ENCODE assay signal across 32 cellular contexts in the genomic region with DNA sequence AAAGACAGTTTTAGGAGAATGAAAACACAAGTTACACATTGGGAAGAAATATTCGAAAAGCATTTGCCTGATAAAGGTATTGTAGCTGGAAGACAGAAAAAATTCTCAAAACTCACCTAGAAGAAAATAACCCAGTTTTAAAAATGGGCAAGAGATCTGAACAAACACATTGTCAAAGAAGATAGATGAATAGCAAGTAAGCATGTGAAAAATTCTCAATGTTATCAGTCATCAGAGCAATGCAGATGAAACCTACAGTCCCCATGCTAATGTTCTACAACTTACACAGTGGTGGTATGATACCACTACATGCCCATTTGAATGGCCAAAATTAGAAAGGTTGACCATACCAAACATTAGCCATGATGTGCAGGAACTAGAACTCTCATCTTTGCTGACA.
"Had no signal": no experiment of that assay in that cellular context is flagged by ENCODE, and none has a peak within 500 bp of the region (broad histone marks: within the 10 kb centered on the region; RNA-seq: fewer than 3 reads in every experiment).

No MANE protein-coding gene starts in this region.

- H3K79me2 ChIP-seq: hepatocyte had no signal

- H3K4me1 ChIP-seq: adrenal gland, body of pancreas, esophagus muscularis mucosa, foreskin keratinocyte, gastroesophageal sphincter had no signal

- H3K27me3 ChIP-seq: adrenal gland, body of pancreas, esophagus muscularis mucosa, foreskin keratinocyte, gastroesophageal sphincter, heart right ventricle, hepatocyte had no signal

- ATAC-seq: activated CD4-positive, alpha-beta T cell treated with anti-CD3 and anti-CD28 coated beads for 36 hours; activated CD8-positive, alpha-beta memory T cell treated with anti-CD3 and anti-CD28 coated beads, Interleukin-2, amount 10 ng/mL, durations not matched to agents 7 days and 5 days; activated CD8-positive, alpha-beta T cell treated with anti-CD3 and anti-CD28 coated beads, Interleukin-2, amount 10 ng/mL, durations not matched to agents 7 days and 5 days; activated naive CD8-positive, alpha-beta T cell treated with anti-CD3 and anti-CD28 coated beads, Interleukin-2, amount 50 U/mL, for 24 hours; body of pancreas; effector memory CD8-positive, alpha-beta T cell; foreskin keratinocyte; gastroesophageal sphincter; heart right ventricle; T-helper 17 cell had no signal

- H3K27ac Mint-ChIP-seq: activated CD4-positive, alpha-beta memory T cell treated with anti-CD3 and anti-CD28 coated beads for 36 hours; activated CD4-positive, alpha-beta T cell treated with anti-CD3 and anti-CD28 coated beads for 36 hours; activated CD4-positive, alpha-beta T cell treated with anti-CD3 and anti-CD28 coated beads, Interleukin-2, amount 10 ng/mL, durations not matched to agents 24 days and 14 days; activated CD8-positive, alpha-beta memory T cell treated with anti-CD3 and anti-CD28 coated beads, Interleukin-2, amount 10 ng/mL, durations not matched to agents 7 days and 5 days; activated CD8-positive, alpha-beta T cell treated with anti-CD3 and anti-CD28 coated beads, Interleukin-2, amount 10 ng/mL, durations not matched to agents 7 days and 5 days; activated naive CD4-positive, alpha-beta T cell treated with anti-CD3 and anti-CD28 coated beads for 36 hours; activated naive CD4-positive, alpha-beta T cell treated with anti-CD3 and anti-CD28 coated beads, Interleukin-2, amount 50 U/mL, for 24 hours; activated naive CD8-positive, alpha-beta T cell treated with anti-CD3 and anti-CD28 coated beads for 36 hours; activated naive CD8-positive, alpha-beta T cell treated with anti-CD3 and anti-CD28 coated beads, Interleukin-2, amount 50 U/mL, for 24 hours; activated T-helper 1 cell treated with anti-CD3 and anti-CD28 coated beads, Interleukin-12 subunit alpha, Interleukin-12 subunit beta, Interleukin-2, Interleukin-4 antibody, amounts not matched to agents 30 ng/mL and 10 ng/mL and 1 ng/mL, durations not matched to agents 14 hours and 24 hours and 36 hours; activated T-helper 2 cell treated with anti-CD3 and anti-CD28 coated beads, Interferon-gamma antibody, Interleukin-2, Interleukin-4, amounts not matched to agents 10 μg/mL and 5 μg/mL and 100 μg/mL, durations not matched to agents 14 hours and 24 hours and 36 hours; effector memory CD8-positive, alpha-beta T cell; T-helper 17 cell had no signal

- H3K4me3 Mint-ChIP-seq: activated CD4-positive, alpha-beta memory T cell treated with anti-CD3 and anti-CD28 coated beads for 36 hours; activated CD4-positive, alpha-beta T cell treated with anti-CD3 and anti-CD28 coated beads for 36 hours; activated CD4-positive, alpha-beta T cell treated with anti-CD3 and anti-CD28 coated beads, Interleukin-2, amount 10 ng/mL, durations not matched to agents 24 days and 14 days; activated CD8-positive, alpha-beta memory T cell treated with anti-CD3 and anti-CD28 coated beads, Interleukin-2, amount 10 ng/mL, durations not matched to agents 7 days and 5 days; activated CD8-positive, alpha-beta T cell treated with anti-CD3 and anti-CD28 coated beads, Interleukin-2, amount 10 ng/mL, durations not matched to agents 7 days and 5 days; activated naive CD4-positive, alpha-beta T cell treated with anti-CD3 and anti-CD28 coated beads for 36 hours; activated naive CD4-positive, alpha-beta T cell treated with anti-CD3 and anti-CD28 coated beads, Interleukin-2, amount 50 U/mL, for 24 hours; activated naive CD8-positive, alpha-beta T cell treated with anti-CD3 and anti-CD28 coated beads for 36 hours; activated naive CD8-positive, alpha-beta T cell treated with anti-CD3 and anti-CD28 coated beads, Interleukin-2, amount 50 U/mL, for 24 hours; activated T-helper 1 cell treated with anti-CD3 and anti-CD28 coated beads, Interleukin-12 subunit alpha, Interleukin-12 subunit beta, Interleukin-2, Interleukin-4 antibody, amounts not matched to agents 30 ng/mL and 10 ng/mL and 1 ng/mL, durations not matched to agents 14 hours and 24 hours and 36 hours; effector memory CD8-positive, alpha-beta T cell; T-helper 17 cell had no signal

- H3K4me3 ChIP-seq: adrenal gland, body of pancreas, esophagus muscularis mucosa, gastroesophageal sphincter, heart right ventricle had no signal

- H3K27ac ChIP-seq: adrenal gland, body of pancreas, esophagus muscularis mucosa, foreskin keratinocyte, gastroesophageal sphincter, heart right ventricle, hepatocyte had no signal

- H3K4me1 Mint-ChIP-seq: activated CD4-positive, alpha-beta T cell treated with anti-CD3 and anti-CD28 coated beads for 36 hours; activated CD4-positive, alpha-beta T cell treated with anti-CD3 and anti-CD28 coated beads, Interleukin-2, amount 10 ng/mL, durations not matched to agents 24 days and 14 days; activated naive CD8-positive, alpha-beta T cell treated with anti-CD3 and anti-CD28 coated beads for 36 hours; activated naive CD8-positive, alpha-beta T cell treated with anti-CD3 and anti-CD28 coated beads, Interleukin-2, amount 50 U/mL, for 24 hours had no signal

- DNase-seq: activated CD4-positive, alpha-beta memory T cell treated with anti-CD3 and anti-CD28 coated beads for 36 hours; activated CD4-positive, alpha-beta T cell treated with anti-CD3 and anti-CD28 coated beads for 36 hours; activated CD4-positive, alpha-beta T cell treated with anti-CD3 and anti-CD28 coated beads, Interleukin-2, amount 10 ng/mL, durations not matched to agents 24 days and 14 days; activated CD4-positive, CD25-positive, alpha-beta regulatory T cell; activated CD4-positive, CD25-positive, alpha-beta regulatory T cell treated with anti-CD3 and anti-CD28 coated beads, Interleukin-2, amount 50 U/mL, for 72 hours; activated CD8-positive, alpha-beta memory T cell treated with anti-CD3 and anti-CD28 coated beads, Interleukin-2, amount 10 ng/mL, durations not matched to agents 7 days and 5 days; activated CD8-positive, alpha-beta memory T cell treated with anti-CD3 and anti-CD28 coated beads, Interleukin-2, amount 50 U/mL, for 4 hours; activated CD8-positive, alpha-beta T cell treated with anti-CD3 and anti-CD28 coated beads, Interleukin-2, amount 10 ng/mL, durations not matched to agents 7 days and 5 days; activated effector memory CD4-positive, alpha-beta T cell treated with anti-CD3 and anti-CD28 coated beads, Interleukin-2, amount 50 U/mL, for 16 hours; activated naive CD4-positive, alpha-beta T cell treated with anti-CD3 and anti-CD28 coated beads for 36 hours; activated naive CD8-positive, alpha-beta T cell treated with anti-CD3 and anti-CD28 coated beads for 36 hours; activated naive CD8-positive, alpha-beta T cell treated with anti-CD3 and anti-CD28 coated beads, Interleukin-2, amount 50 U/mL, for 24 hours; activated T-cell treated with anti-CD3 and anti-CD28 coated beads, Interleukin-2, amount 50 U/mL, for 1 hour; activated T-cell treated with anti-CD3 and anti-CD28 coated beads, Interleukin-2, amount 50 U/mL, for 48 hours; adrenal gland; amygdala; aorta; body of pancreas; caudate nucleus; cortex of kidney; dermis blood vessel endothelial cell; effector CD4-positive, alpha-beta T cell; effector memory CD8-positive, alpha-beta T cell; foreskin keratinocyte; heart right ventricle; T-helper 17 cell had no signal

- H3K27me3 Mint-ChIP-seq: activated CD4-positive, alpha-beta memory T cell treated with anti-CD3 and anti-CD28 coated beads for 36 hours; activated CD4-positive, alpha-beta T cell treated with anti-CD3 and anti-CD28 coated beads for 36 hours; activated CD4-positive, alpha-beta T cell treated with anti-CD3 and anti-CD28 coated beads, Interleukin-2, amount 10 ng/mL, durations not matched to agents 24 days and 14 days; activated CD8-positive, alpha-beta memory T cell treated with anti-CD3 and anti-CD28 coated beads, Interleukin-2, amount 10 ng/mL, durations not matched to agents 7 days and 5 days; activated naive CD4-positive, alpha-beta T cell treated with anti-CD3 and anti-CD28 coated beads, Interleukin-2, amount 50 U/mL, for 24 hours; activated naive CD8-positive, alpha-beta T cell treated with anti-CD3 and anti-CD28 coated beads for 36 hours; activated naive CD8-positive, alpha-beta T cell treated with anti-CD3 and anti-CD28 coated beads, Interleukin-2, amount 50 U/mL, for 24 hours; effector memory CD8-positive, alpha-beta T cell; T-helper 17 cell had no signal

- H3K4me2 ChIP-seq: hepatocyte had no signal

- H2AFZ ChIP-seq: hepatocyte had no signal
